ENCODE assay signal across 30 cellular contexts in genomic region chr13:44797685-44798084, GRCh38.
"Had no signal": no experiment of that assay in that cellular context is flagged by ENCODE, and none has a peak within 500 bp of the region (broad histone marks: within the 10 kb centered on the region; RNA-seq: fewer than 3 reads in every experiment).

No MANE protein-coding gene starts in this region.

- H3K9me3 Mint-ChIP-seq: activated CD4-positive, alpha-beta memory T cell treated with anti-CD3 and anti-CD28 coated beads, Interleukin-2, amount 10 ng/mL, durations not matched to agents 7 days and 5 days; activated CD4-positive, alpha-beta T cell treated with anti-CD3 and anti-CD28 coated beads, Interleukin-2, amount 10 ng/mL, durations not matched to agents 7 days and 5 days; activated T-cell treated with anti-CD3 and anti-CD28 coated beads, Interleukin-2, amount 50 U/mL, for 24 hours; stimulated activated memory B cell treated with anti-CD40 and anti-IgM and Interleukin-4, amounts not matched to agents 10 μg/mL and 1 μg/mL and 100 μg/mL, for 72 hours; T-helper 1 cell treated with Interleukin-12 subunit alpha and Interleukin-12 subunit beta and Interleukin-4 antibody, amounts not matched to agents 30 μg/mL and 1 μg/mL, for 36 hours had no signal

- H3K4me1 Mint-ChIP-seq: activated CD4-positive, alpha-beta memory T cell treated with anti-CD3 and anti-CD28 coated beads, Interleukin-2, amount 10 ng/mL, durations not matched to agents 7 days and 5 days; activated CD4-positive, alpha-beta T cell treated with anti-CD3 and anti-CD28 coated beads, Interleukin-2, amount 10 ng/mL, durations not matched to agents 7 days and 5 days; endodermal cell; naive B cell; stimulated activated memory B cell treated with anti-CD40 and anti-IgM and Interleukin-4, amounts not matched to agents 10 μg/mL and 1 μg/mL and 100 μg/mL, for 72 hours; stimulated activated naive CD8-positive, alpha-beta T cell treated with anti-CD3 and anti-CD28 coated beads, Interleukin-15, amount 100 ng/mL, for 72 hours had no signal

- ATAC-seq: left ventricle myocardium superior; psoas muscle; stimulated activated memory B cell treated with anti-CD40 and anti-IgM and Interleukin-4, amounts not matched to agents 10 μg/mL and 1 μg/mL and 100 μg/mL, for 72 hours; stimulated activated naive CD8-positive, alpha-beta T cell treated with anti-CD3 and anti-CD28 coated beads, Interleukin-15, amount 100 ng/mL, for 72 hours had no signal

- H3K4me3 ChIP-seq: breast epithelium, psoas muscle, right atrium auricular region, smooth muscle cell, suprapubic skin, tibial artery, upper lobe of right lung had no signal

- H3K4me1 ChIP-seq: breast epithelium, parathyroid adenoma, psoas muscle, right atrium auricular region, suprapubic skin, tibial artery had no signal

- H3K4me2 ChIP-seq: smooth muscle cell had no signal

- DNase-seq: activated CD4-positive, alpha-beta memory T cell treated with anti-CD3 and anti-CD28 coated beads, Interleukin-2, amount 10 ng/mL, durations not matched to agents 7 days and 5 days; activated CD4-positive, alpha-beta T cell treated with anti-CD3 and anti-CD28 coated beads, Interleukin-2, amount 10 ng/mL, durations not matched to agents 7 days and 5 days; activated CD4-positive, CD25-positive, alpha-beta regulatory T cell treated with anti-CD3 and anti-CD28 coated beads, Interleukin-2, amount 50 U/mL, for 72 hours; activated CD8-positive, alpha-beta memory T cell treated with anti-CD3 and anti-CD28 coated beads, Interleukin-2, amount 50 U/mL, for 48 hours; activated gamma-delta T cell treated with Interleukin-2 at 50 U/mL for 16 hours; activated naive CD4-positive, alpha-beta T cell treated with anti-CD3 and anti-CD28 coated beads, Interleukin-2, amount 50 U/mL, for 16 hours; activated T-cell treated with anti-CD3 and anti-CD28 coated beads, Interleukin-2, amount 50 U/mL, for 24 hours; amniotic stem cell; central memory CD4-positive, alpha-beta T cell; endodermal cell; left ventricle myocardium superior; naive B cell; psoas muscle; stimulated activated CD4-positive, alpha-beta T cell treated with anti-CD3 and anti-CD28 coated beads, Interleukin-1b, Interleukin-23, amount 100 ng/mL, for 48 hours; stimulated activated CD4-positive, alpha-beta T cell treated with anti-CD3 and anti-CD28 coated beads, Interleukin-4, amount 100 ng/mL, for 4 hours; stimulated activated CD8-positive, alpha-beta memory T cell treated with anti-CD3 and anti-CD28 coated beads, Interleukin-4, amount 100 ng/mL, for 48 hours; stimulated activated naive CD8-positive, alpha-beta T cell treated with anti-CD3 and anti-CD28 coated beads, Interleukin-15, amount 100 ng/mL, for 72 hours; SW 1271; T-helper 9 cell; tibial artery; upper lobe of right lung; WERI-Rb-1 had no signal

- H3K36me3 ChIP-seq: breast epithelium, right atrium auricular region, suprapubic skin, tibial artery, upper lobe of right lung, WERI-Rb-1 had no signal

- H3K27ac Mint-ChIP-seq: activated CD4-positive, alpha-beta memory T cell treated with anti-CD3 and anti-CD28 coated beads, Interleukin-2, amount 10 ng/mL, durations not matched to agents 7 days and 5 days; activated CD4-positive, alpha-beta T cell treated with anti-CD3 and anti-CD28 coated beads, Interleukin-2, amount 10 ng/mL, durations not matched to agents 7 days and 5 days; activated T-cell treated with anti-CD3 and anti-CD28 coated beads, Interleukin-2, amount 50 U/mL, for 24 hours; dendritic cell treated with granulocyte-macrophage colony-stimulating factor and Interleukin-4, amounts not matched to agents 40 ng/mL and 50 ng/mL, for 4 days; endodermal cell; naive B cell; stimulated activated memory B cell treated with anti-CD40 and anti-IgM and Interleukin-4, amounts not matched to agents 10 μg/mL and 1 μg/mL and 100 μg/mL, for 72 hours; stimulated activated naive CD8-positive, alpha-beta T cell treated with anti-CD3 and anti-CD28 coated beads, Interleukin-15, amount 100 ng/mL, for 72 hours; T-helper 1 cell treated with Interleukin-12 subunit alpha and Interleukin-12 subunit beta and Interleukin-4 antibody, amounts not matched to agents 30 μg/mL and 1 μg/mL, for 36 hours had no signal

- H3K4me3 Mint-ChIP-seq: activated CD4-positive, alpha-beta memory T cell treated with anti-CD3 and anti-CD28 coated beads, Interleukin-2, amount 10 ng/mL, durations not matched to agents 7 days and 5 days; activated CD4-positive, alpha-beta T cell treated with anti-CD3 and anti-CD28 coated beads, Interleukin-2, amount 10 ng/mL, durations not matched to agents 7 days and 5 days; activated T-cell treated with anti-CD3 and anti-CD28 coated beads, Interleukin-2, amount 50 U/mL, for 24 hours; dendritic cell treated with granulocyte-macrophage colony-stimulating factor and Interleukin-4, amounts not matched to agents 40 ng/mL and 50 ng/mL, for 4 days; endodermal cell; naive B cell; stimulated activated memory B cell treated with anti-CD40 and anti-IgM and Interleukin-4, amounts not matched to agents 10 μg/mL and 1 μg/mL and 100 μg/mL, for 72 hours; stimulated activated naive CD8-positive, alpha-beta T cell treated with anti-CD3 and anti-CD28 coated beads, Interleukin-15, amount 100 ng/mL, for 72 hours; T-helper 1 cell treated with Interleukin-12 subunit alpha and Interleukin-12 subunit beta and Interleukin-4 antibody, amounts not matched to agents 30 μg/mL and 1 μg/mL, for 36 hours had no signal

- H3K79me2 ChIP-seq: parathyroid adenoma had no signal

- H3K27me3 Mint-ChIP-seq: activated CD4-positive, alpha-beta memory T cell treated with anti-CD3 and anti-CD28 coated beads, Interleukin-2, amount 10 ng/mL, durations not matched to agents 7 days and 5 days; activated CD4-positive, alpha-beta T cell treated with anti-CD3 and anti-CD28 coated beads, Interleukin-2, amount 10 ng/mL, durations not matched to agents 7 days and 5 days; dendritic cell treated with granulocyte-macrophage colony-stimulating factor and Interleukin-4, amounts not matched to agents 40 ng/mL and 50 ng/mL, for 4 days; naive B cell; stimulated activated memory B cell treated with anti-CD40 and anti-IgM and Interleukin-4, amounts not matched to agents 10 μg/mL and 1 μg/mL and 100 μg/mL, for 72 hours; stimulated activated naive CD8-positive, alpha-beta T cell treated with anti-CD3 and anti-CD28 coated beads, Interleukin-15, amount 100 ng/mL, for 72 hours had no signal

- H3K36me3 Mint-ChIP-seq: naive B cell; stimulated activated memory B cell treated with anti-CD40 and anti-IgM and Interleukin-4, amounts not matched to agents 10 μg/mL and 1 μg/mL and 100 μg/mL, for 72 hours had no signal

- H2AFZ ChIP-seq: parathyroid adenoma had no signal

- H3K27ac ChIP-seq: breast epithelium, parathyroid adenoma, psoas muscle, right atrium auricular region, suprapubic skin, tibial artery, upper lobe of right lung, WERI-Rb-1 had no signal

- H3K27me3 ChIP-seq: breast epithelium, right atrium auricular region, suprapubic skin, tibial artery, upper lobe of right lung had no signal

- H3K9me3 ChIP-seq: breast epithelium, psoas muscle, right atrium auricular region, suprapubic skin, tibial artery, upper lobe of right lung had no signal
